20 cellular contexts compared by ENCODE assay signal in genomic region chr17:77509599-77509998, GRCh38.
"Had no signal": no experiment of that assay in that cellular context is flagged by ENCODE, and none has a peak within 500 bp of the region (broad histone marks: within the 10 kb centered on the region; RNA-seq: fewer than 3 reads in every experiment).

No MANE protein-coding gene starts in this region.

- H3K4me1 ChIP-seq: SJSA1 had no signal

- H3K27me3 ChIP-seq: SJSA1 had no signal

- DNase-seq: KBM-7, NCI-H1092, NCI-H1105 treated with DMSO at 0.1 percent for 48 hours, NCI-H1417 treated with DMSO at 0.1 percent for 48 hours, NCI-H187, NCI-H2029, NCI-H2081 treated with DMSO at 0.1 percent for 48 hours, NCI-H2171, NCI-H226, NCI-H446, NCI-H510A, NCI-H524 treated with DMSO at 0.1 percent for 48 hours, NCI-H69, NCI-H774, Right ventricle myocardium superior, RPMI8226, SIG-M5 had no signal

- H3K27ac ChIP-seq: SJSA1, SK-N-MC had no signal

- FAIRE-seq: RCC 7860 had no signal

- H3K4me3 ChIP-seq: SJSA1, SK-N-MC had no signal

- H3K36me3 ChIP-seq: SJSA1 had no signal
